ENCODE assay signal across 8 cellular contexts in the genomic region with DNA sequence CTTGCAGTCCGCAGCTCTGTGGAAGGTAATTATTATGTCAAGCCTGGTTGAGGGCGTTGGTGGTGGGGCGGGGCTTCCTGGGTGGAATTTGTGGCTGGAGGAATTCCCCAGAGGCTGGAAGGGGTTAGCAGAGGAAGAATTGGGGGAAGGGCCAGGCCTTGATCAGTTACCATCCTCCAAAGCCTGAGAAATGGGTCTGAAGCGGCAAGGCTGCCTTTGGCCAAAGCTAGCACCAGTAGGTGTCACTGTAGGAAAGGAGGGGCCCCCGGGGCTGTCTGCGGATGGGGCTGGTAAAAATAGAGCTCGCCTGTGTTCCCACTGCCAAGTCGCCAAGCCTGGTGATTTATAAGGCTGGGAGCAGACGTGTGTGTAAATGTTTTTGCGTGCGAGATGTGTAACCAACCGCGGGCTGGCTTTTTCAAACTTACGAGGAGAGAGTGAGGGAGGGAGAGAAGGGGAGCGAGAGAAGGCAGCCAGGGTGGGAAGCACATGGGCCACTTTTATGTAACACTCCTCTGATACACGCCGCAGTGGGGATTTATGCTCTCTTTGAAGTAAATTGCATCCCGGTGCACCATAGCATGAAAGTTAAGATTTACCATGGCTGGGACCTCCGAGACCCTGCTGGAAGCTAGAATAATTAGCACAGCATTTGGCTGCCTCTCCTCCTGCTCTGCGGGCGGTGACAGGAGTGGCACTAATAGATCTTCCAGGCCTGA.
DNase-seq lines count a peak whose midpoint lies in the region; ATAC-seq, FAIRE-seq and TF ChIP-seq lines count a peak whose summit lies in the region.

No MANE protein-coding gene starts in this region.

- ATAC-seq in esophagus mucosa (peak; percentile 64), mucosa of descending colon (peak; percentile 79), GM19023 (IDR thresholded peaks at IDR 0.05; ENCODE audit: unreplicated experiment) (no peak)

- peak; percentile 16 for TF ChIP-seq CTCF in mucosa of descending colon (IDR thresholded peaks at IDR 0.05)

- H3K4me3 ChIP-seq in mucosa of descending colon, result no peak overlapping the region

- intact Hi-C loops in mucosa of descending colon (cut with DNase I, micrococcal nuclease), result no loop called here

- peak; percentile 71 for FAIRE-seq in GM18507 (lab: Jason Lieb, UNC)

- no peaks in the 10 kb centered on the region for H3K4me1 ChIP-seq in mucosa of descending colon (ENCODE audit: low read depth)

- in situ Hi-C loops in ACHN (cut with HindIII; ENCODE audit: low pct_ligation_motif_present, low pct_unique_long_range_greater_than_20kb, low sequenced_read_pairs), result no loop called here

- peak; percentile 33 for DNase-seq in ACHN
- peak; percentile 30 for DNase-seq in GM18507 (ENCODE audit: extremely low spot score, insufficient read length, low read depth)
- peak; percentile 77 for DNase-seq in NCI-H82 (lab: John Stamatoyannopoulos, UW)
- DNase-seq in activated CD8-positive, alpha-beta memory T cell treated with anti-CD3 and anti-CD28 coated beads, Interleukin-2, amount 50 U/mL, for 48 hours, result peak; percentile 68
- peak; percentile 60 to 64 (median 62) for DNase-seq in mucosa of descending colon
- DNase-seq in stimulated activated CD8-positive, alpha-beta memory T cell treated with anti-CD3 and anti-CD28 coated beads, Interleukin-7, amount 100 ng/mL, for 48 hours (ENCODE audit: extremely low read depth in 1 of 2, low read depth in 1 of 2), result peak; percentile 7 to 16

- H3K36me3 ChIP-seq in mucosa of descending colon (ENCODE audit: low read depth), result no peaks in the 10 kb centered on the region

- H3K9me3 ChIP-seq in mucosa of descending colon, result no peaks in the 10 kb centered on the region

Comparison
In these comparisons a context has a peak if more than half of its experiments do, and no peak if none do; other contexts are left out.
1. DNase-seq: peak in every context shown above with its lines; median percentile 77 in NCI-H82; 68 in activated CD8-positive, alpha-beta memory T cell treated with anti-CD3 and anti-CD28 coated beads, Interleukin-2, amount 50 U/mL, for 48 hours; 62 in mucosa of descending colon; 33 in ACHN; 30 in GM18507; 12 in stimulated activated CD8-positive, alpha-beta memory T cell treated with anti-CD3 and anti-CD28 coated beads, Interleukin-7, amount 100 ng/mL, for 48 hours.